18 cellular contexts compared by ENCODE assay signal in the genomic region with DNA sequence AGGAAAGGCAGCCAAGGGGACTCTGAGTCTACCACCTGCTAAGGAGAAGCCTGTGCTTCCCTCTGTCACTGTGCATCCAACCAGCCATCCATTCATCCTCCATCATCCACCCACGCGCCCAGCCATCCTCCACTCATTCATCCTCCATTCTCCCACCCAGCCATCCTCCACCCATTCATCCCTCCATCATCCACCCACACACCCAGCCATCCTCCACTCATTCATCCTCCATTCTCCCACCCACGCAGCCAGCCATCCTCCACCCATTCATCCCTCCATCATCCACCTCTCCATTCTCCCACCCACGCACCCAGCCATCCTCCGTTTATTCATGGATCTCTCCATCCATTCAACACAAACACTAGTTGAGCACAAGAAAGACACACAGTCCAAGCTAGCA.
DNase-seq lines count a peak whose midpoint lies in the region; ATAC-seq, FAIRE-seq and TF ChIP-seq lines count a peak whose summit lies in the region.
"Had no signal": no experiment of that assay in that cellular context is flagged by ENCODE, and none has a peak within 500 bp of the region (broad histone marks: within the 10 kb centered on the region; RNA-seq: fewer than 3 reads in every experiment).

No MANE protein-coding gene starts in this region.

- H3K36me3 Mint-ChIP-seq in activated T-cell treated with anti-CD3 and anti-CD28 coated beads, Interleukin-2, amount 50 U/mL, for 24 hours (ENCODE audit: low read depth), result no peaks in the 10 kb centered on the region
- H3K36me3 Mint-ChIP-seq: CD8-positive, alpha-beta T cell had no signal

- H3K9me3 ChIP-seq in HEK293 (ENCODE audit: control insufficient read depth, insufficient read depth, low read depth, low read length), result no peaks in the 10 kb centered on the region
- no peaks in the 10 kb centered on the region for H3K9me3 ChIP-seq in GM12878 (replicated peaks; ENCODE audit: control insufficient read depth, insufficient read depth, low read length)
- no peaks in the 10 kb centered on the region for H3K9me3 ChIP-seq in kidney (ENCODE audit: control insufficient read depth in 1 of 2, low read length in 2 of 2)
- H3K9me3 ChIP-seq in tibial nerve, result no peaks in the 10 kb centered on the region
- H3K9me3 ChIP-seq: BLaER1 treated with 17β-estradiol and CSF1 and Interleukin-3, amounts not matched to agents 10 nM and 100 nM had no signal

- H3K4me3 ChIP-seq in HEK293 (ENCODE audit: low read depth, low read length) (no peak overlapping the region), GM12878 (no peak overlapping the region), kidney (ENCODE audit: low read length in 2 of 2) (no peak overlapping the region), tibial nerve (no peak overlapping the region)
- H3K4me3 ChIP-seq: BLaER1 treated with 17β-estradiol and CSF1 and Interleukin-3, amounts not matched to agents 10 nM and 100 nM had no signal

- TF ChIP-seq POLR2A in GM12878 (IDR thresholded peaks at IDR 0.05; ENCODE audit: low read depth, low read length) (no peak), tibial nerve (IDR thresholded peaks at IDR 0.05) (no peak)

- TF ChIP-seq EP300 in GM12878 (IDR thresholded peaks at IDR 0.05; ENCODE audit: borderline replicate concordance in 1 of 2, control insufficient read depth in 1 of 2, low read depth in 2 of 2, low read length in 2 of 2), result no peak
- TF ChIP-seq EP300 in tibial nerve (IDR thresholded peaks at IDR 0.05), result no peak

- TF ChIP-seq CTCF in HEK293 (tag by site-specific recombination; IDR thresholded peaks at IDR 0.05) (no peak), GM12878 (IDR thresholded peaks at IDR 0.05 in 2 of 3, conservative IDR thresholded peaks at IDR 0.05 in 1 of 3; ENCODE audit: control insufficient read depth in 2 of 3, extremely low read depth in 1 of 3, insufficient read depth in 1 of 3, low read depth in 3 of 3, low read length in 3 of 3) (no peak), kidney (IDR thresholded peaks at IDR 0.05; ENCODE audit: borderline replicate concordance, extremely low read depth, insufficient read depth) (no peak), tibial nerve (IDR thresholded peaks at IDR 0.05) (no peak)

- H3K79me2 ChIP-seq in GM12878 (ENCODE audit: control insufficient read depth, insufficient read depth, low read length), result no peaks in the 10 kb centered on the region

- SMC1A ChIA-PET in GM12878 (lab: Charles Lee; ENCODE audit: uncharacterized antibody, unreplicated experiment), result no interaction called here

- H3K27ac Mint-ChIP-seq in activated T-cell treated with anti-CD3 and anti-CD28 coated beads, Interleukin-2, amount 50 U/mL, for 24 hours, result no peak overlapping the region
- H3K27ac Mint-ChIP-seq: B cell; CD8-positive, alpha-beta T cell had no signal

- H3K4me1 ChIP-seq in HEK293 (ENCODE audit: control insufficient read depth, insufficient read depth, low read length) (no peaks in the 10 kb centered on the region), GM12878 (ENCODE audit: control insufficient read depth, insufficient read depth, low read length) (no peaks in the 10 kb centered on the region), kidney (ENCODE audit: control insufficient read depth in 1 of 2, insufficient read depth in 1 of 2, low read depth in 1 of 2, low read length in 2 of 2) (no peaks in the 10 kb centered on the region), tibial nerve (no peaks in the 10 kb centered on the region)

- CTCF ChIA-PET in HEK293 (lab: Yijun Ruan, JAX) (interaction anchor here (1.3 kb wide), 1 partner anchor 57 kb away, joined by 5 read pairs; no protein-coding TSS in a partner anchor), GM12878 (lab: Yijun Ruan, JAX) (interaction anchor here (0.7 kb wide), 1 partner anchor 639 kb away, joined by 5 read pairs; no protein-coding TSS in a partner anchor)

- no peaks in the 10 kb centered on the region for H4K20me1 ChIP-seq in GM12878 (ENCODE audit: control insufficient read depth, insufficient read depth)

- FAIRE-seq in GM12878 (lab: Jason Lieb, UNC) (no peak), kidney (lab: Jason Lieb, UNC) (no peak)
- FAIRE-seq: GM19239, H1 had no signal

- H3K27me3 ChIP-seq in GM12878 (replicated peaks in 1 of 2; ENCODE audit: control insufficient read depth in 2 of 2, insufficient read depth in 2 of 2, low read length in 1 of 2) (no peaks in the 10 kb centered on the region; a peak in 1 of 4 replicates), tibial nerve (no peaks in the 10 kb centered on the region)
- H3K27me3 ChIP-seq: BLaER1 treated with 17β-estradiol and CSF1 and Interleukin-3, amounts not matched to agents 10 nM and 100 nM had no signal

- DNase-seq in GM12878 (ENCODE audit: low read depth, low spot score), result no peak
- peak; percentile 19 for DNase-seq in kidney
- DNase-seq in posterior vena cava (ENCODE audit: low spot score), result peak; percentile 55
- DNase-seq in activated T-cell treated with anti-CD3 and anti-CD28 coated beads, Interleukin-2, amount 50 U/mL, for 24 hours, result no peak
- DNase-seq in tibial nerve (ENCODE audit: low spot score in 2 of 2), result no peak
- DNase-seq in HuH-7.5 (ENCODE audit: low spot score), result no peak
- DNase-seq: 8988T; Calu3; CD8-positive, alpha-beta T cell; DMS79 treated with DMSO at 0.1 percent for 48 hours; GF-D8; H9; IMR-90 had no signal

- no peak for TF ChIP-seq RAD21 in GM12878 (IDR thresholded peaks at IDR 0.05; ENCODE audit: insufficient read depth, low read depth, low read length)

- BruUV-seq in GM12878 (replicated peaks; lab: Mats Ljungman, UMichigan), result no TSS peak

- H3K9ac ChIP-seq in GM12878 (ENCODE audit: control insufficient read depth, insufficient read depth, low read length), result no peak overlapping the region
- H3K9ac ChIP-seq in kidney (ENCODE audit: low read length in 2 of 2), result no peak overlapping the region
- H3K9ac ChIP-seq: BLaER1 treated with 17β-estradiol and CSF1 and Interleukin-3, amounts not matched to agents 10 nM and 100 nM had no signal

- POLR2A ChIA-PET in HEK293 (lab: Yijun Ruan, JAX) (no interaction called here), GM12878 (lab: Charles Lee) (no interaction called here)

- ATAC-seq in GM12878, result no peak
- ATAC-seq: CD8-positive, alpha-beta T cell had no signal

- 44% methylated on average over 5 of the region's 5 CpGs for WGBS in GM12878 (ENCODE audit: insufficient coverage, insufficient replicate concordance, low lambda C conversion rate, missing lambda C conversion rate)
- WGBS in tibial nerve, 2 donors, result 78 to 85% methylated on average over 5 of the region's 5 CpGs

- no peaks in the 10 kb centered on the region for H3K27me3 Mint-ChIP-seq in activated T-cell treated with anti-CD3 and anti-CD28 coated beads, Interleukin-2, amount 50 U/mL, for 24 hours

- in situ Hi-C loops in GM12878 (cut with MboI), result no loop called here

- no peaks in the 10 kb centered on the region for H3K4me1 Mint-ChIP-seq in activated T-cell treated with anti-CD3 and anti-CD28 coated beads, Interleukin-2, amount 50 U/mL, for 24 hours (ENCODE audit: low read depth)
- H3K4me1 Mint-ChIP-seq: B cell had no signal

- H3K36me3 ChIP-seq in HEK293 (ENCODE audit: control insufficient read depth in 2 of 2, insufficient read depth in 1 of 2, low read length in 2 of 2) (no peaks in the 10 kb centered on the region), GM12878 (ENCODE audit: control insufficient read depth in 2 of 2, insufficient read depth in 2 of 2, low read length in 1 of 2) (no peaks in the 10 kb centered on the region), kidney (ENCODE audit: control insufficient read depth in 1 of 2, insufficient read depth in 2 of 2, low read length in 2 of 2) (no peaks in the 10 kb centered on the region), tibial nerve (no peaks in the 10 kb centered on the region)
- H3K36me3 ChIP-seq: BLaER1 treated with 17β-estradiol and CSF1 and Interleukin-3, amounts not matched to agents 10 nM and 100 nM had no signal

- no peak overlapping the region for H2AFZ ChIP-seq in GM12878 (ENCODE audit: control insufficient read depth, low read depth, low read length)

- no peak overlapping the region for H3K27ac ChIP-seq in HEK293 (ENCODE audit: extremely low read depth, low read depth, low read length)
- H3K27ac ChIP-seq in GM12878 (ENCODE audit: control insufficient read depth, insufficient read depth), result no peak overlapping the region
- no peak overlapping the region for H3K27ac ChIP-seq in kidney (ENCODE audit: low read depth in 2 of 2, low read length in 2 of 2)
- H3K27ac ChIP-seq in tibial nerve, result no peak overlapping the region
- H3K27ac ChIP-seq: BLaER1 treated with 17β-estradiol and CSF1 and Interleukin-3, amounts not matched to agents 10 nM and 100 nM had no signal

- RAD21 ChIA-PET in GM12878 (lab: Charles Lee; ENCODE audit: unreplicated experiment), result no interaction called here

- H3K4me2 ChIP-seq in GM12878 (ENCODE audit: control insufficient read depth, insufficient read depth), result no peak overlapping the region
- H3K4me2 ChIP-seq: BLaER1 treated with 17β-estradiol and CSF1 and Interleukin-3, amounts not matched to agents 10 nM and 100 nM had no signal

- H3K9me3 Mint-ChIP-seq in activated T-cell treated with anti-CD3 and anti-CD28 coated beads, Interleukin-2, amount 50 U/mL, for 24 hours, result no peaks in the 10 kb centered on the region
- H3K9me3 Mint-ChIP-seq: CD8-positive, alpha-beta T cell; H9 had no signal

- no peak overlapping the region for H3K4me3 Mint-ChIP-seq in activated T-cell treated with anti-CD3 and anti-CD28 coated beads, Interleukin-2, amount 50 U/mL, for 24 hours
- H3K4me3 Mint-ChIP-seq: B cell; CD8-positive, alpha-beta T cell; H9 had no signal

- intact Hi-C loops in GM12878 (cut with micrococcal nuclease; ENCODE audit: unreplicated experiment) (no loop called here), kidney (cut with DNase I) (no loop called here), posterior vena cava (cut with DNase I) (no loop called here)

TF ChIP-seq in HEK293, 187 proteins besides CTCF, POLR2A, EP300 and RAD21 (continues in another document):
- TF ChIP-seq YY2 (tag by site-specific recombination; IDR thresholded peaks at IDR 0.05) (peak; percentile 94), ZNF121 (tag by site-specific recombination; IDR thresholded peaks at IDR 0.05) (no peak), ZFHX2 (tag by site-specific recombination; conservative IDR thresholded peaks at IDR 0.05) (peak; percentile 100), ZNF133 (tag by site-specific recombination; IDR thresholded peaks at IDR 0.05) (no peak), ZNF404 (tag by site-specific recombination; IDR thresholded peaks at IDR 0.05) (no peak), ZBTB17 (tag by site-specific recombination; IDR thresholded peaks at IDR 0.05) (peak; percentile 27; the same call in 1 of the 2 replicates)

TF ChIP-seq in GM12878, 131 proteins besides CTCF, POLR2A, EP300 and RAD21 (continues in another document):
- no peak for TF ChIP-seq ZNF622 (IDR thresholded peaks at IDR 0.05)

Comparison
In these comparisons a context has a peak if more than half of its experiments do, and no peak if none do; other contexts are left out.
1. DNase-seq: peak in kidney (single experiment) and posterior vena cava (single experiment); none in GM12878 (single experiment), activated T-cell treated with anti-CD3 and anti-CD28 coated beads, Interleukin-2, amount 50 U/mL, for 24 hours (single experiment), tibial nerve (0 of 2) and HuH-7.5 (single experiment).